11 cellular contexts compared by ENCODE assay signal in the genomic region with DNA sequence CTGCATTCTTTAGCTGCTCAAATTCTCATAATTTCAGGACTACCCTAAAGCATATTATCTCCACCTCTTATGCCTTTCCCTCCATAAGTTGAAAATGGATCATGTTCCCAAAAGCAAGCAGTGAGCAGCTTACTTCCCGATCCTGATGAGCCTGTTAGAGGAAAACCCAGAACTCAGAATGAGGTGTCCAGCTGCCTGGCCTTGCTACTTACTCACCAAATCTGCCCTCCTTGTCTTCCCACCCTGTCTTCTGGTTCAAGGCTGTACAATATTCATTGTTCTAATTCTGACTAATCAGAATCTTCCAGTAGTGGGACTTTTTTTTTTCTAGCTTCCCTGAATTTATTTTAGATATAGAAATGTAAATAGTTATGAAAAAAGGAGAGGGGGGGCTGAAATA. TPM values are rescaled to one million over a fixed set of nuclear protein-coding genes. Genes with fewer than 3 reads are reported as not detected.
DNase-seq lines count a peak whose midpoint lies in the region; ATAC-seq and TF ChIP-seq lines count a peak whose summit lies in the region.
"Had no signal": no experiment of that assay in that cellular context is flagged by ENCODE, and none has a peak within 500 bp of the region (broad histone marks: within the 10 kb centered on the region; RNA-seq: fewer than 3 reads in every experiment).

No MANE protein-coding gene starts in this region.

- H3K9me3 Mint-ChIP-seq in activated T-cell treated with anti-CD3 and anti-CD28 coated beads, Interleukin-2, amount 50 U/mL, for 4 hours: no peaks in the 10 kb centered on the region
- no peaks in the 10 kb centered on the region for H3K9me3 Mint-ChIP-seq in activated T-helper 1 cell treated with anti-CD3 and anti-CD28 coated beads, Interleukin-12 subunit alpha, Interleukin-12 subunit beta, Interleukin-2, Interleukin-4 antibody, amounts not matched to agents 30 ng/mL and 10 ng/mL and 1 ng/mL, durations not matched to agents 14 hours and 24 hours and 36 hours
- H3K9me3 Mint-ChIP-seq: CD4-positive, alpha-beta memory T cell; mesothelial cell of epicardium had no signal

- in situ Hi-C loops in transverse colon (cut with MboI; ENCODE audit: low pct_ligation_motif_present in 1 of 4, low pct_unique_long_range_greater_than_20kb in 1 of 4, low sequenced_read_pairs in 3 of 4): no loop called here

- ATAC-seq in activated T-cell treated with anti-CD3 and anti-CD28 coated beads, Interleukin-2, amount 50 U/mL, for 4 hours: peak; percentile 14 to 39
- no peak for ATAC-seq in HG03135 (IDR thresholded peaks at IDR 0.05; ENCODE audit: unreplicated experiment)
- no peak for ATAC-seq in HG03520 (IDR thresholded peaks at IDR 0.05; ENCODE audit: unreplicated experiment)

- WGBS in transverse colon (ENCODE audit: low coverage in 1 of 2), 2 donors: 40 to 80% methylated on average over 1 of the region's 1 CpG

- no peaks in the 10 kb centered on the region for H3K27me3 Mint-ChIP-seq in activated T-cell treated with anti-CD3 and anti-CD28 coated beads, Interleukin-2, amount 50 U/mL, for 4 hours (ENCODE audit: low read depth)
- H3K27me3 Mint-ChIP-seq in activated T-helper 1 cell treated with anti-CD3 and anti-CD28 coated beads, Interleukin-12 subunit alpha, Interleukin-12 subunit beta, Interleukin-2, Interleukin-4 antibody, amounts not matched to agents 30 ng/mL and 10 ng/mL and 1 ng/mL, durations not matched to agents 14 hours and 24 hours and 36 hours (ENCODE audit: insufficient read depth): no peaks in the 10 kb centered on the region
- H3K27me3 Mint-ChIP-seq: CD4-positive, alpha-beta memory T cell had no signal

- no peaks in the 10 kb centered on the region for H3K36me3 ChIP-seq in transverse colon

- DNase-seq in activated T-cell treated with anti-CD3 and anti-CD28 coated beads, Interleukin-2, amount 50 U/mL, for 4 hours: no peak
- DNase-seq in activated T-cell treated with anti-CD3 and anti-CD28 coated beads, Interleukin-2, amount 50 U/mL, for 1 hour: no peak
- DNase-seq in activated T-helper 1 cell treated with anti-CD3 and anti-CD28 coated beads, Interleukin-12 subunit alpha, Interleukin-12 subunit beta, Interleukin-2, Interleukin-4 antibody, amounts not matched to agents 30 ng/mL and 10 ng/mL and 1 ng/mL, durations not matched to agents 14 hours and 24 hours and 36 hours (ENCODE audit: low spot score): no peak
- peak; percentile 40 for DNase-seq in glomerular visceral epithelial cell (ENCODE audit: extremely low spot score)
- no peak for DNase-seq in transverse colon
- DNase-seq in pons (ENCODE audit: low spot score): no peak
- DNase-seq: CD4-positive, alpha-beta memory T cell; effector memory CD4-positive, alpha-beta T cell had no signal

- H3K27me3 ChIP-seq in transverse colon: no peaks in the 10 kb centered on the region

- no peak for TF ChIP-seq EP300 in transverse colon (IDR thresholded peaks at IDR 0.05; ENCODE audit: low read depth)

- peaks cover 3 to 30% (median 7%) of the 10 kb centered on the region in 4 donors for H3K4me1 ChIP-seq in transverse colon

- H3K9me3 ChIP-seq in transverse colon: no peaks in the 10 kb centered on the region

- no peak overlapping the region for H3K4me3 ChIP-seq in transverse colon

- no peak for TF ChIP-seq CTCF in transverse colon (IDR thresholded peaks at IDR 0.05)

- TF ChIP-seq POLR2A in transverse colon (IDR thresholded peaks at IDR 0.05): no peak

- H3K4me3 Mint-ChIP-seq in activated T-cell treated with anti-CD3 and anti-CD28 coated beads, Interleukin-2, amount 50 U/mL, for 4 hours: peak overlapping the region; percentile 24
- H3K4me3 Mint-ChIP-seq in activated T-helper 1 cell treated with anti-CD3 and anti-CD28 coated beads, Interleukin-12 subunit alpha, Interleukin-12 subunit beta, Interleukin-2, Interleukin-4 antibody, amounts not matched to agents 30 ng/mL and 10 ng/mL and 1 ng/mL, durations not matched to agents 14 hours and 24 hours and 36 hours: peak overlapping the region; percentile 71
- H3K4me3 Mint-ChIP-seq: CD4-positive, alpha-beta memory T cell; mesothelial cell of epicardium had no signal

- H3K4me1 Mint-ChIP-seq in activated T-cell treated with anti-CD3 and anti-CD28 coated beads, Interleukin-2, amount 50 U/mL, for 4 hours (ENCODE audit: low read depth): peaks cover 13% of the 10 kb centered on the region
- peaks cover 49% of the 10 kb centered on the region for H3K4me1 Mint-ChIP-seq in activated T-helper 1 cell treated with anti-CD3 and anti-CD28 coated beads, Interleukin-12 subunit alpha, Interleukin-12 subunit beta, Interleukin-2, Interleukin-4 antibody, amounts not matched to agents 30 ng/mL and 10 ng/mL and 1 ng/mL, durations not matched to agents 14 hours and 24 hours and 36 hours (ENCODE audit: low read depth)

- H3K27ac ChIP-seq in transverse colon: peak overlapping the region; percentile 36 to 64 (median 52)

- peaks cover 7% of the 10 kb centered on the region for H3K36me3 Mint-ChIP-seq in activated T-cell treated with anti-CD3 and anti-CD28 coated beads, Interleukin-2, amount 50 U/mL, for 4 hours (ENCODE audit: insufficient read depth)
- peaks cover 10% of the 10 kb centered on the region for H3K36me3 Mint-ChIP-seq in activated T-helper 1 cell treated with anti-CD3 and anti-CD28 coated beads, Interleukin-12 subunit alpha, Interleukin-12 subunit beta, Interleukin-2, Interleukin-4 antibody, amounts not matched to agents 30 ng/mL and 10 ng/mL and 1 ng/mL, durations not matched to agents 14 hours and 24 hours and 36 hours (ENCODE audit: low read depth)

- intact Hi-C loops in activated T-helper 1 cell treated with anti-CD3 and anti-CD28 coated beads, Interleukin-12 subunit alpha, Interleukin-12 subunit beta, Interleukin-2, Interleukin-4 antibody, amounts not matched to agents 30 ng/mL and 10 ng/mL and 1 ng/mL, durations not matched to agents 14 hours and 24 hours and 36 hours (cut with micrococcal nuclease): loop anchor here (1.0 to 2.0 kb wide), 2 partner anchors 11 to 27 kb away; partner anchors contain the start of genes DCUN1D3 and LYRM1
- intact Hi-C loops in transverse colon (cut with DNase I; ENCODE audit: low total_unique reads): no loop called here

- H3K27ac Mint-ChIP-seq in activated T-helper 1 cell treated with anti-CD3 and anti-CD28 coated beads, Interleukin-12 subunit alpha, Interleukin-12 subunit beta, Interleukin-2, Interleukin-4 antibody, amounts not matched to agents 30 ng/mL and 10 ng/mL and 1 ng/mL, durations not matched to agents 14 hours and 24 hours and 36 hours: peak overlapping the region; percentile 78
- H3K27ac Mint-ChIP-seq: CD4-positive, alpha-beta memory T cell; mesothelial cell of epicardium had no signal

RNA-seq across cellular contexts. Expression of gene LYRM1, which starts 10.8 kb away (rescaled TPM):
- total RNA-seq in activated T-cell treated with anti-CD3 and anti-CD28 coated beads, Interleukin-2, amount 50 U/mL, for 4 hours: 10 to 100 TPM; 16.0 to 18.2 (median 16.4) TPM
- total RNA-seq in activated T-helper 1 cell treated with anti-CD3 and anti-CD28 coated beads, Interleukin-12 subunit alpha, Interleukin-12 subunit beta, Interleukin-2, Interleukin-4 antibody, amounts not matched to agents 30 ng/mL and 10 ng/mL and 1 ng/mL, durations not matched to agents 14 hours and 24 hours and 36 hours: 21.2 and 23.7 TPM in 2 replicates
- 10 to 100 TPM in 3 of 4 donors, 1 to 10 TPM in 1; 7.9 to 74.6 (median 27.5) TPM for total RNA-seq in transverse colon

RNA-seq across cellular contexts. Expression of gene DCUN1D3, which starts 11.2 kb away (rescaled TPM):
- total RNA-seq in activated T-cell treated with anti-CD3 and anti-CD28 coated beads, Interleukin-2, amount 50 U/mL, for 4 hours: 1 to 10 TPM; 5.8 to 7.5 (median 7.3) TPM
- 14.5 and 16.7 TPM in 2 replicates for total RNA-seq in activated T-helper 1 cell treated with anti-CD3 and anti-CD28 coated beads, Interleukin-12 subunit alpha, Interleukin-12 subunit beta, Interleukin-2, Interleukin-4 antibody, amounts not matched to agents 30 ng/mL and 10 ng/mL and 1 ng/mL, durations not matched to agents 14 hours and 24 hours and 36 hours
- total RNA-seq in transverse colon: 10 to 100 TPM in 2 of 4 donors, 1 to 10 TPM in 2; 5.6 to 47.6 (median 10.5) TPM

Comparison
In these comparisons a context has a peak if more than half of its experiments do, and no peak if none do; other contexts are left out.
1. ATAC-seq: peak in activated T-cell treated with anti-CD3 and anti-CD28 coated beads, Interleukin-2, amount 50 U/mL, for 4 hours (2 of 2); none in HG03135 (single experiment) and HG03520 (single experiment).